13 cellular contexts compared by ENCODE assay signal in the genomic region with DNA sequence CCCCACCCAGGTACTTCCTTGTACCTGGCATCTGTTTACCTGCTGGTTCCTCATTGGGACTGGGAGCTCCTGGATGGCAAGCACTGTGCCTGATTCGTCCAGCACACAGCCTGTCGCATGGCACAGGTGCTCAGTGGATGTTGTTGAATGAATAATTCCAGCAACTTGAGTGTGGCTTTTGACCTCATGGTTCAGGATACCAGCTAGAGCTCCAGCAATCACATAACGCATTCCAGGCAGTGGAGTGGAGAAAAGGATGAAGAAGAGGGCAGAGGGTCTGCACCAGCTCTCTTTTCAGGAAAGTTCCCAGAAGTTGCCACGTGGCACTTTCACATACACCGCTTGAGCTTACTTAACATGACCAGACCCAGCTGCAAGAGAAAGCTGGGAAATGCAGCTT. TPM values are rescaled to one million over a fixed set of nuclear protein-coding genes. Genes with fewer than 3 reads are reported as not detected.
A peak's percentile ranks its signal among the peaks of the same experiment; 100 is the strongest.
DNase-seq lines count a peak whose midpoint lies in the region; ATAC-seq and TF ChIP-seq lines count a peak whose summit lies in the region.
"Had no signal": no experiment of that assay in that cellular context is flagged by ENCODE, and none has a peak within 500 bp of the region (broad histone marks: within the 10 kb centered on the region; RNA-seq: fewer than 3 reads in every experiment).

No MANE protein-coding gene starts in this region.

- no peak for TF ChIP-seq EP300 in gastroesophageal sphincter (IDR thresholded peaks at IDR 0.05)

- peaks cover 25% of the 10 kb centered on the region for H3K36me3 Mint-ChIP-seq in Calu3 (ENCODE audit: insufficient read depth, unreplicated experiment)

- H3K27ac ChIP-seq in WERI-Rb-1, result peak overlapping the region; percentile 84
- peak overlapping the region in 3 of 4 donors; percentile 82 to 91 (median 90) for H3K27ac ChIP-seq in gastroesophageal sphincter
- peak overlapping the region; percentile 68 for H3K27ac ChIP-seq in psoas muscle

- H3K9me3 Mint-ChIP-seq in Calu3 (ENCODE audit: low read depth, unreplicated experiment), result no peaks in the 10 kb centered on the region

- ATAC-seq in gastroesophageal sphincter (no peak), psoas muscle (no peak)
- ATAC-seq: Panc1 had no signal

- peaks cover 20% of the 10 kb centered on the region for H3K27me3 Mint-ChIP-seq in Calu3 (ENCODE audit: unreplicated experiment)

- WGBS in gastroesophageal sphincter (ENCODE audit: low coverage in 1 of 2), 2 donors, result 90% methylated on average over 2 of the region's 5 CpGs; no CpG with 5 or more reads in 1 of the 2 donors
- WGBS in psoas muscle, 3 donors, result 69 to 91% (median 71%) methylated on average over 5 of the region's 5 CpGs

- peaks cover 22% of the 10 kb centered on the region for H3K4me1 Mint-ChIP-seq in Calu3 (ENCODE audit: low read depth, unreplicated experiment)

- H3K4me3 ChIP-seq in WERI-Rb-1 (ENCODE audit: low read depth, low read length), result no peak overlapping the region
- no peak overlapping the region for H3K4me3 ChIP-seq in gastroesophageal sphincter
- H3K4me3 ChIP-seq in psoas muscle, result no peak overlapping the region
- H3K4me3 ChIP-seq: smooth muscle cell had no signal

- CTCF ChIA-PET in Calu3 (lab: Charles Lee), result interaction anchor here (0.7 to 1.7 kb wide), 2 partner anchors 20 to 157 kb away, joined by 3 to 4 read pairs; no protein-coding TSS in a partner anchor

- no peak for TF ChIP-seq POLR2A in gastroesophageal sphincter (IDR thresholded peaks at IDR 0.05)

- H3K27me3 ChIP-seq in WERI-Rb-1 (ENCODE audit: insufficient read depth, low read depth, severe bottlenecking) (no peaks in the 10 kb centered on the region), gastroesophageal sphincter (no peaks in the 10 kb centered on the region), psoas muscle (ENCODE audit: insufficient read depth in 3 of 3, low read length in 2 of 3) (no peaks in the 10 kb centered on the region)
- H3K27me3 ChIP-seq: dorsolateral prefrontal cortex had no signal

- peaks cover 0 to 72% (median 32%) of the 10 kb centered on the region in 3 donors for H3K4me1 ChIP-seq in gastroesophageal sphincter
- peaks cover 19% of the 10 kb centered on the region for H3K4me1 ChIP-seq in psoas muscle

- no TSS peak for BruUV-seq in Calu3 (replicated peaks; lab: Mats Ljungman, UMichigan)

- H3K27ac Mint-ChIP-seq in Calu3 (ENCODE audit: unreplicated experiment), result no peak overlapping the region

- H3K9me3 ChIP-seq in WERI-Rb-1 (ENCODE audit: severe bottlenecking) (no peaks in the 10 kb centered on the region), gastroesophageal sphincter (no peaks in the 10 kb centered on the region), psoas muscle (no peaks in the 10 kb centered on the region)

- DNase-seq in Calu3, result no peak
- no peak for DNase-seq in WERI-Rb-1
- DNase-seq in psoas muscle, result no peak
- no peak for DNase-seq in activated CD8-positive, alpha-beta memory T cell treated with anti-CD3 and anti-CD28 coated beads, Interleukin-2, amount 50 U/mL, for 48 hours
- no peak for DNase-seq in middle frontal gyrus (ENCODE audit: extremely low spot score, low spot score)
- DNase-seq in HPDE6-E6E7 (ENCODE audit: extremely low spot score), result no peak
- DNase-seq in stimulated activated CD4-positive, alpha-beta T cell treated with anti-CD3 and anti-CD28 coated beads, Interleukin-2, amount 100 ng/mL, for 48 hours, result no peak
- DNase-seq: activated CD4-positive, alpha-beta T cell treated with anti-CD3 and anti-CD28 coated beads, Interleukin-2, amount 50 U/mL, for 48 hours; dorsolateral prefrontal cortex; NCI-H2081 had no signal

- H3K36me3 ChIP-seq in WERI-Rb-1 (no peaks in the 10 kb centered on the region; the same call in 1 of the 2 replicates), gastroesophageal sphincter (no peaks in the 10 kb centered on the region), psoas muscle (ENCODE audit: insufficient read depth in 1 of 2, low read depth in 1 of 2) (no peaks in the 10 kb centered on the region)

- peak overlapping the region; percentile 65 for H3K4me3 Mint-ChIP-seq in Calu3 (ENCODE audit: low read depth, unreplicated experiment)

- intact Hi-C loops in Calu3 (cut with micrococcal nuclease; ENCODE audit: unreplicated experiment), result no loop called here
- intact Hi-C loops in psoas muscle (cut with DNase I), result no loop called here

- TF ChIP-seq CTCF in Calu3 (IDR thresholded peaks at IDR 0.05; ENCODE audit: unreplicated experiment), result no peak
- no peak for TF ChIP-seq CTCF in WERI-Rb-1 (IDR thresholded peaks at IDR 0.05; ENCODE audit: low read depth, low read length)
- no peak for TF ChIP-seq CTCF in gastroesophageal sphincter (IDR thresholded peaks at IDR 0.05)
- TF ChIP-seq CTCF in psoas muscle (IDR thresholded peaks at IDR 0.05), result no peak

RNA-seq across cellular contexts. Expression of a gene that starts 1.3 kb away (rescaled TPM):
- 1.4 and 1.7 TPM in 2 replicates for total RNA-seq in Calu3 (2022)
- 1 to 10 TPM; 3.4 to 7.1 (median 3.8) TPM for total RNA-seq in gastroesophageal sphincter
- total RNA-seq in psoas muscle, result 1 to 10 TPM in 3 of 4 donors, under 1 TPM in 1; 0.92 to 2.3 (median 1.8) TPM
- polyA plus RNA-seq in psoas muscle, result 1 to 10 TPM in 2 of 3 donors, under 1 TPM in 1; 0.91 to 1.5 (median 1.3) TPM

RNA-seq across cellular contexts. Expression of a gene that starts 22.1 kb away (rescaled TPM):
- total RNA-seq in Calu3 (2022) (not detected in 2 replicates), gastroesophageal sphincter (10 to 100 TPM in 1 of 4 donors, 1 to 10 TPM in 3; 1.6 to 11.6 (median 3.2) TPM), psoas muscle (under 1 TPM; 0.18 to 0.94 (median 0.32) TPM)
- polyA plus RNA-seq in psoas muscle, result under 1 TPM; 0.06 to 0.13 (median 0.07) TPM

RNA-seq across cellular contexts. Expression of a gene that starts 48.1 kb away (rescaled TPM):
- total RNA-seq in Calu3 (2022) (25.4 and 26.9 TPM in 2 replicates), gastroesophageal sphincter (10 to 100 TPM; 22.2 to 25.7 (median 24.3) TPM), psoas muscle (10 to 100 TPM; 10.9 to 23.5 (median 17.7) TPM)
- 10 to 100 TPM in 1 of 3 donors, 1 to 10 TPM in 2; 9.3 to 15.1 (median 9.9) TPM for polyA plus RNA-seq in psoas muscle
